In the genomic region with DNA sequence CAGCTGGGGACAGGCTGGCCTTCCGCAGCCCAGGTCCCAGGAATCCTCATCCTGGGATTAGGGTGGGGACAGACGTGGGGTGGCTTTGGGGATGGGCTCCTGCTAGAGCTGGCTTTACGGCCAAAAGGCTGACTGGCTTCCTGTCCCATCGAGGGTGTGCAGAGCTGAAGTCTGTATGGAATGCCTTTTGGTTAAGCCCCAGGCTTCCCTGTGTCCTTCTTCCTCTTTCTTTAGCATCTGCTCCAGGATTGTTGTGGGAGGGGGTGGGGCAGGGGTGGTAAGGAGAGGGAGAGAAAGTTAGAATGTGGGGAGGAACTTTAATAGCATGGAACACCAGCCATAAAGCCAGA, we compare ENCODE assay signal across 16 cellular contexts. TPM values are rescaled to one million over a fixed set of nuclear protein-coding genes. Genes with fewer than 3 reads are reported as not detected.
DNase-seq lines count a peak whose midpoint lies in the region; ATAC-seq and TF ChIP-seq lines count a peak whose summit lies in the region.
"Had no signal": no experiment of that assay in that cellular context is flagged by ENCODE, and none has a peak within 500 bp of the region (broad histone marks: within the 10 kb centered on the region; RNA-seq: fewer than 3 reads in every experiment).

No MANE protein-coding gene starts in this region.

- TF ChIP-seq CTCF in coronary artery (IDR thresholded peaks at IDR 0.05) (no peak), stomach (IDR thresholded peaks at IDR 0.05) (no peak), progenitor cell of endocrine pancreas (IDR thresholded peaks at IDR 0.05; ENCODE audit: unreplicated experiment) (no peak)

- DNase-seq in EL, result peak; percentile 4
- DNase-seq in coronary artery (ENCODE audit: low spot score), result no peak
- no peak for DNase-seq in stomach
- no peak for DNase-seq in NCI-H510A treated with DMSO at 0.1 percent for 48 hours (lab: John Stamatoyannopoulos, UW)
- DNase-seq in progenitor cell of endocrine pancreas (ENCODE audit: low spot score, unreplicated experiment), result no peak
- DNase-seq: activated naive CD4-positive, alpha-beta T cell treated with Interleukin-2 at 50 U/mL for 16 hours; effector memory CD8-positive, alpha-beta T cell; GOT3; NCI-H1417 treated with DMSO at 0.1 percent for 48 hours; NCI-H524 treated with DMSO at 0.1 percent for 48 hours; PC-9 had no signal

- peak overlapping the region; percentile 61 to 90 for H3K27ac ChIP-seq in coronary artery
- H3K27ac ChIP-seq in mesodermal cell (ENCODE audit: low read depth, low read length, severe bottlenecking), result peak overlapping the region; percentile 62
- H3K27ac ChIP-seq in stomach, result peak overlapping the region in 4 of 5 donors; percentile 56 to 82 (median 78)
- H3K27ac ChIP-seq: KMS-11, PC-9, VCaP had no signal

- no peaks in the 10 kb centered on the region for H3K9me3 ChIP-seq in mesodermal cell (ENCODE audit: control insufficient read depth, low read length)
- no peaks in the 10 kb centered on the region for H3K9me3 ChIP-seq in stomach

- H3K36me3 Mint-ChIP-seq in progenitor cell of endocrine pancreas (ENCODE audit: insufficient read depth), result peaks cover 3% of the 10 kb centered on the region

- H3K27me3 ChIP-seq in stomach, result no peaks in the 10 kb centered on the region

- intact Hi-C loops in stomach (cut with DNase I; ENCODE audit: low total_unique reads), result no loop called here

- H3K27ac Mint-ChIP-seq in progenitor cell of endocrine pancreas, result no peak overlapping the region
- H3K27ac Mint-ChIP-seq: effector memory CD8-positive, alpha-beta T cell had no signal

- no peaks in the 10 kb centered on the region for H3K27me3 Mint-ChIP-seq in progenitor cell of endocrine pancreas
- H3K27me3 Mint-ChIP-seq: effector memory CD8-positive, alpha-beta T cell had no signal

- TF ChIP-seq EP300 in stomach (IDR thresholded peaks at IDR 0.05), result no peak

- no peak for TF ChIP-seq POLR2A in stomach (IDR thresholded peaks at IDR 0.05)

- H3K4me3 ChIP-seq in coronary artery (peak overlapping the region; percentile 30), mesodermal cell (ENCODE audit: extremely low read depth, insufficient read depth, low read length, poor library complexity, severe bottlenecking) (no peak overlapping the region), stomach (no peak overlapping the region)
- H3K4me3 ChIP-seq: PC-9 had no signal

- no peaks in the 10 kb centered on the region for H3K4me1 Mint-ChIP-seq in progenitor cell of endocrine pancreas (ENCODE audit: low read depth)

- H3K4me3 Mint-ChIP-seq in progenitor cell of endocrine pancreas (ENCODE audit: low read depth), result no peak overlapping the region
- H3K4me3 Mint-ChIP-seq: effector memory CD8-positive, alpha-beta T cell had no signal

- WGBS in mesodermal cell (ENCODE audit: insufficient coverage in 2 of 2), 2 experiments, result 29 to 62% methylated on average over 1 to 2 of the region's 4 CpGs
- WGBS in stomach, 5 donors, result 42 to 80% (median 61%) methylated on average over 4 of the region's 4 CpGs

- H3K36me3 ChIP-seq in mesodermal cell (ENCODE audit: control insufficient read depth, insufficient read depth, low read length) (no peaks in the 10 kb centered on the region), stomach (peaks cover 0 to 31% (median 3%) of the 10 kb centered on the region in 4 donors)

- H3K9me3 Mint-ChIP-seq in progenitor cell of endocrine pancreas (ENCODE audit: low read depth), result no peaks in the 10 kb centered on the region
- H3K9me3 Mint-ChIP-seq: effector memory CD8-positive, alpha-beta T cell had no signal

- ATAC-seq in HG02973 (IDR thresholded peaks at IDR 0.05; ENCODE audit: unreplicated experiment), result no peak
- ATAC-seq in HG03196 (IDR thresholded peaks at IDR 0.05; ENCODE audit: unreplicated experiment), result no peak
- ATAC-seq: effector memory CD8-positive, alpha-beta T cell had no signal

- H3K4me1 ChIP-seq in mesodermal cell (ENCODE audit: control insufficient read depth, insufficient read depth, low read length, poor library complexity, severe bottlenecking) (peaks cover 20% of the 10 kb centered on the region), stomach (peaks cover 0 to 55% (median 15%) of the 10 kb centered on the region in 4 donors)

RNA-seq across cellular contexts. Expression of gene AQP1, which starts 59.3 kb away (rescaled TPM):
- 18.6 TPM for polyA plus RNA-seq in mesodermal cell (2013, experiment 1 of 2)
- polyA plus RNA-seq in mesodermal cell (2013, experiment 2 of 2), result 27.3 TPM
- 100 to 1,000 TPM in 1 of 5 donors, 10 to 100 TPM in 4; 38.2 to 158 (median 64.6) TPM for total RNA-seq in stomach
- 10 to 100 TPM in 1 of 3 donors, 1 to 10 TPM in 2; 3.8 to 83.6 (median 8.7) TPM for polyA plus RNA-seq in stomach
- total RNA-seq in progenitor cell of endocrine pancreas, result 1.3 and 1.4 TPM in 2 replicates

Comparison
In these comparisons a context has a peak if more than half of its experiments do, and no peak if none do; other contexts are left out.
1. RNA of gene AQP1, which starts 59.3 kb away (total RNA-seq): 38.2 to 158 TPM in stomach; 1.3 to 1.4 TPM in progenitor cell of endocrine pancreas; every median in the first group is over 10 times any median in the second.
2. Peak in every context shown above with its lines, with median percentiles within 50 percentile points of each other: H3K27ac ChIP-seq.